Comparison of ENCODE assay signal across 18 cellular contexts in genomic region chrX:29143356-29143755, GRCh38.
A peak's percentile ranks its signal among the peaks of the same experiment; 100 is the strongest.
DNase-seq lines count a peak whose midpoint lies in the region; ATAC-seq, FAIRE-seq and TF ChIP-seq lines count a peak whose summit lies in the region.
"Had no signal": no experiment of that assay in that cellular context is flagged by ENCODE, and none has a peak within 500 bp of the region (broad histone marks: within the 10 kb centered on the region; RNA-seq: fewer than 3 reads in every experiment).

No MANE protein-coding gene starts in this region.

- no peaks in the 10 kb centered on the region for H3K36me3 ChIP-seq in HCT116 (ENCODE audit: control insufficient read depth in 1 of 2, insufficient read depth in 2 of 2, low read length in 2 of 2)
- H3K36me3 ChIP-seq in PC-3 (ENCODE audit: low read depth, low read length) = no peaks in the 10 kb centered on the region
- H3K36me3 ChIP-seq in astrocyte (ENCODE audit: insufficient read depth, low read length) = no peaks in the 10 kb centered on the region
- H3K36me3 ChIP-seq: Peyer's patch had no signal

- H3K9me2 ChIP-seq in HCT116 (ENCODE audit: insufficient read depth) = no peaks in the 10 kb centered on the region
- H3K9me2 ChIP-seq in PC-3 (replicated peaks; ENCODE audit: low read length) = no peaks in the 10 kb centered on the region

- H4K20me1 ChIP-seq in HCT116 (ENCODE audit: insufficient read depth) (no peaks in the 10 kb centered on the region), PC-3 (ENCODE audit: low read length) (no peaks in the 10 kb centered on the region), astrocyte (ENCODE audit: insufficient read depth, low read length) (no peaks in the 10 kb centered on the region)

- peak; percentile 17 for FAIRE-seq in astrocyte (lab: Jason Lieb, UNC)

- H3K36me3 Mint-ChIP-seq in astrocyte (ENCODE audit: low read depth, unreplicated experiment) = no peaks in the 10 kb centered on the region
- no peaks in the 10 kb centered on the region for H3K36me3 Mint-ChIP-seq in activated T-cell treated with anti-CD3 and anti-CD28 coated beads, Interleukin-2, amount 50 U/mL, for 72 hours (ENCODE audit: insufficient read depth in 2 of 2)
- H3K36me3 Mint-ChIP-seq: CD4-positive, alpha-beta memory T cell; IgD-negative memory B cell had no signal

- BruUV-seq in HCT116 (replicated peaks; lab: Mats Ljungman, UMichigan) (no TSS peak), PC-3 (replicated peaks; lab: Mats Ljungman, UMichigan) (no TSS peak)

- no peak for TF ChIP-seq POLR2A in HCT116 (IDR thresholded peaks at IDR 0.05; ENCODE audit: borderline replicate concordance, extremely low read depth, insufficient read depth, insufficient read length)

- intact Hi-C loops in HCT116 (cut with micrococcal nuclease) = no loop called here
- intact Hi-C loops in PC-3 (cut with micrococcal nuclease) = no loop called here

- H3K4me3 ChIP-seq in HCT116 (replicated peaks in 1 of 2; ENCODE audit: low read depth in 1 of 2, low read length in 2 of 2) = no peak overlapping the region
- no peak overlapping the region for H3K4me3 ChIP-seq in PC-3 (ENCODE audit: low read length)
- no peak overlapping the region for H3K4me3 ChIP-seq in astrocyte (ENCODE audit: insufficient read depth, low read depth, low read length)
- H3K4me3 ChIP-seq in fibroblast of villous mesenchyme (ENCODE audit: low read depth, low read length) = no peak overlapping the region
- H3K4me3 ChIP-seq: Peyer's patch had no signal

- H3K79me2 ChIP-seq in HCT116 (ENCODE audit: insufficient read depth, low read length) (no peaks in the 10 kb centered on the region), PC-3 (ENCODE audit: low read length) (no peaks in the 10 kb centered on the region), astrocyte (ENCODE audit: insufficient read depth, low read length) (no peaks in the 10 kb centered on the region)

- no peak overlapping the region for H3K27ac Mint-ChIP-seq in astrocyte (ENCODE audit: unreplicated experiment)
- H3K27ac Mint-ChIP-seq in activated T-cell treated with anti-CD3 and anti-CD28 coated beads, Interleukin-2, amount 50 U/mL, for 72 hours = no peak overlapping the region
- H3K27ac Mint-ChIP-seq: B cell, IgD-negative memory B cell had no signal

- DNase-seq in HCT116 (ENCODE audit: low read depth, low spot score) = no peak
- peak; percentile 32 for DNase-seq in PC-3
- DNase-seq in astrocyte (ENCODE audit: low read depth) = peak; percentile 53
- DNase-seq in fibroblast of villous mesenchyme (ENCODE audit: low read depth) = peak; percentile 4
- no peak for DNase-seq in HCEC 1CT
- DNase-seq in activated T-cell treated with anti-CD3 and anti-CD28 coated beads, Interleukin-2, amount 50 U/mL, for 72 hours = no peak
- no peak for DNase-seq in SKM-1 (lab: John Stamatoyannopoulos, UW; ENCODE audit: unreplicated experiment)
- DNase-seq in activated CD4-positive, CD25-positive, alpha-beta regulatory T cell treated with anti-CD3 and anti-CD28 coated beads, Interleukin-2, amount 50 U/mL, for 72 hours = no peak
- DNase-seq: ACHN; CD4-positive, alpha-beta memory T cell; H7; NCI-H1048; NCI-H146; NCI-H345; Peyer's patch; SHP77 treated with DMSO at 0.1 percent for 48 hours had no signal

- H2AFZ ChIP-seq in HCT116 (ENCODE audit: low read depth, low read length, poor library complexity, severe bottlenecking) = no peak overlapping the region
- H2AFZ ChIP-seq in PC-3 (ENCODE audit: low read length) = no peak overlapping the region
- H2AFZ ChIP-seq in astrocyte (ENCODE audit: low read depth, low read length) = no peak overlapping the region

- RAD21 ChIA-PET in HCT116 (lab: Charles Lee; ENCODE audit: low non-redundant PET in 1 of 2, low total read pairs in 2 of 2, uncharacterized antibody in 2 of 2, unreplicated experiment in 2 of 2) = no interaction called here

- no peak overlapping the region for H3K27ac ChIP-seq in HCT116 (ENCODE audit: low read depth, low read length)
- H3K27ac ChIP-seq in PC-3 (ENCODE audit: low read length) = 0 out of 2 replicates have a peak overlapping the region, but pooled peaks have one; percentile 30
- H3K27ac ChIP-seq in astrocyte (ENCODE audit: low read depth, low read length) = no peak overlapping the region
- H3K27ac ChIP-seq: Peyer's patch had no signal

- no peaks in the 10 kb centered on the region for H3F3A ChIP-seq in PC-3 (ENCODE audit: low read length, unreplicated experiment)

- CTCF ChIA-PET in HCT116 (lab: Charles Lee) (no interaction called here), PC-3 (lab: Charles Lee) (no interaction called here)

- POLR2A ChIA-PET in HCT116 (lab: Charles Lee) = no interaction called here
- POLR2A ChIA-PET in PC-3 (lab: Charles Lee; ENCODE audit: unreplicated experiment) = no interaction called here

- H3K9ac ChIP-seq in HCT116 (ENCODE audit: low read length) = no peak overlapping the region
- H3K9ac ChIP-seq in PC-3 (ENCODE audit: low read length) = no peak overlapping the region
- H3K9ac ChIP-seq in astrocyte (ENCODE audit: low read length) = no peak overlapping the region

- H3K27me3 Mint-ChIP-seq in astrocyte (ENCODE audit: low read depth, unreplicated experiment) = no peaks in the 10 kb centered on the region
- no peaks in the 10 kb centered on the region for H3K27me3 Mint-ChIP-seq in activated T-cell treated with anti-CD3 and anti-CD28 coated beads, Interleukin-2, amount 50 U/mL, for 72 hours (ENCODE audit: low read depth)
- H3K27me3 Mint-ChIP-seq: B cell; CD4-positive, alpha-beta memory T cell; IgD-negative memory B cell had no signal

- H3K4me1 Mint-ChIP-seq in astrocyte (ENCODE audit: low read depth, unreplicated experiment) = peaks cover 3% of the 10 kb centered on the region
- no peaks in the 10 kb centered on the region for H3K4me1 Mint-ChIP-seq in activated T-cell treated with anti-CD3 and anti-CD28 coated beads, Interleukin-2, amount 50 U/mL, for 72 hours (ENCODE audit: low read depth)
- H3K4me1 Mint-ChIP-seq: B cell; CD4-positive, alpha-beta memory T cell; IgD-negative memory B cell had no signal

- TF ChIP-seq RAD21 in HCT116 (IDR thresholded peaks at IDR 0.05; ENCODE audit: low read depth) = no peak

- no peaks in the 10 kb centered on the region for H3K9me3 ChIP-seq in HCT116 (ENCODE audit: control insufficient read depth in 1 of 2, insufficient read depth in 1 of 2, low read depth in 1 of 2, low read length in 2 of 2)
- H3K9me3 ChIP-seq in PC-3 (ENCODE audit: low read length) = no peaks in the 10 kb centered on the region
- H3K9me3 ChIP-seq in astrocyte (ENCODE audit: insufficient read depth, low read depth, low read length) = no peaks in the 10 kb centered on the region
- H3K9me3 ChIP-seq: Peyer's patch had no signal

- no peak overlapping the region for H3K4me2 ChIP-seq in HCT116 (ENCODE audit: low read length)
- H3K4me2 ChIP-seq in PC-3 (ENCODE audit: low read length) = no peak overlapping the region
- no peak overlapping the region for H3K4me2 ChIP-seq in astrocyte (ENCODE audit: low read length)

- H3K4me1 ChIP-seq in HCT116 (ENCODE audit: control insufficient read depth in 1 of 2, insufficient read depth in 2 of 2, low read length in 2 of 2) (no peaks in the 10 kb centered on the region), PC-3 (ENCODE audit: insufficient read depth, low read length) (no peaks in the 10 kb centered on the region), astrocyte (ENCODE audit: insufficient read depth, low read length) (no peaks in the 10 kb centered on the region)
- H3K4me1 ChIP-seq: Peyer's patch had no signal

- no peak overlapping the region for H3K4me3 Mint-ChIP-seq in astrocyte (ENCODE audit: unreplicated experiment)
- H3K4me3 Mint-ChIP-seq in activated T-cell treated with anti-CD3 and anti-CD28 coated beads, Interleukin-2, amount 50 U/mL, for 72 hours = no peak overlapping the region
- H3K4me3 Mint-ChIP-seq: B cell; CD4-positive, alpha-beta memory T cell; IgD-negative memory B cell had no signal

- no peaks in the 10 kb centered on the region for H3K27me3 ChIP-seq in HCT116 (ENCODE audit: insufficient read depth, low read length)
- H3K27me3 ChIP-seq in PC-3 (ENCODE audit: low read length) = no peaks in the 10 kb centered on the region
- no peaks in the 10 kb centered on the region for H3K27me3 ChIP-seq in astrocyte (ENCODE audit: insufficient read depth, low read length)
- H3K27me3 ChIP-seq: Peyer's patch had no signal

- no peaks in the 10 kb centered on the region for H3K9me3 Mint-ChIP-seq in astrocyte (ENCODE audit: unreplicated experiment)
- peaks cover 3 to 5% of the 10 kb centered on the region in 2 donors for H3K9me3 Mint-ChIP-seq in activated T-cell treated with anti-CD3 and anti-CD28 coated beads, Interleukin-2, amount 50 U/mL, for 72 hours

- TF ChIP-seq CTCF in HCT116 (IDR thresholded peaks at IDR 0.05 in 2 of 3, conservative IDR thresholded peaks at IDR 0.05 in 1 of 3; ENCODE audit: borderline replicate concordance in 1 of 3, insufficient read depth in 1 of 3, low read depth in 2 of 3, low read length in 2 of 3) = no peak
- TF ChIP-seq CTCF in PC-3 (conservative IDR thresholded peaks at IDR 0.05; ENCODE audit: low read depth, low read length) = no peak
- no peak for TF ChIP-seq CTCF in astrocyte (IDR thresholded peaks at IDR 0.05; ENCODE audit: insufficient read depth, low read depth, low read length)
- TF ChIP-seq CTCF in fibroblast of villous mesenchyme (IDR thresholded peaks at IDR 0.05; ENCODE audit: insufficient read depth, low read depth, low read length) = no peak

- no peak for ATAC-seq in HCT116
- ATAC-seq in PC-3 = peak; percentile 50
- no peak for ATAC-seq in activated T-cell treated with anti-CD3 and anti-CD28 coated beads, Interleukin-2, amount 50 U/mL, for 72 hours (replicated peaks in 1 of 2)

TF ChIP-seq in HCT116, 20 proteins besides CTCF, POLR2A, EP300 and RAD21 (continues in another document):
- no peak for TF ChIP-seq ZFX (IDR thresholded peaks at IDR 0.05)
- no peak for TF ChIP-seq SP1 (IDR thresholded peaks at IDR 0.05; ENCODE audit: low read depth)
- no peak for TF ChIP-seq ELF1 (IDR thresholded peaks at IDR 0.05; ENCODE audit: borderline replicate concordance, low read depth)
- TF ChIP-seq CBX3 (IDR thresholded peaks at IDR 0.05; ENCODE audit: low read depth) = no peak
- TF ChIP-seq EZH2 (IDR thresholded peaks at IDR 0.05) = no peak
- TF ChIP-seq EGR1 (IDR thresholded peaks at IDR 0.05; ENCODE audit: low read depth) = no peak
- peak; percentile 47; the same call in 1 of the 2 replicates for TF ChIP-seq CEBPB (IDR thresholded peaks at IDR 0.05; ENCODE audit: low read depth)

Comparison
In these comparisons a context has a peak if more than half of its experiments do, and no peak if none do; other contexts are left out.
1. DNase-seq: peak in PC-3 (single experiment), astrocyte (single experiment) and fibroblast of villous mesenchyme (single experiment); none in HCT116 (single experiment), HCEC 1CT (single experiment), activated T-cell treated with anti-CD3 and anti-CD28 coated beads, Interleukin-2, amount 50 U/mL, for 72 hours (0 of 2), SKM-1 (single experiment) and activated CD4-positive, CD25-positive, alpha-beta regulatory T cell treated with anti-CD3 and anti-CD28 coated beads, Interleukin-2, amount 50 U/mL, for 72 hours (single experiment).